Comparison of ENCODE assay signal across 1 cellular context in the genomic region with DNA sequence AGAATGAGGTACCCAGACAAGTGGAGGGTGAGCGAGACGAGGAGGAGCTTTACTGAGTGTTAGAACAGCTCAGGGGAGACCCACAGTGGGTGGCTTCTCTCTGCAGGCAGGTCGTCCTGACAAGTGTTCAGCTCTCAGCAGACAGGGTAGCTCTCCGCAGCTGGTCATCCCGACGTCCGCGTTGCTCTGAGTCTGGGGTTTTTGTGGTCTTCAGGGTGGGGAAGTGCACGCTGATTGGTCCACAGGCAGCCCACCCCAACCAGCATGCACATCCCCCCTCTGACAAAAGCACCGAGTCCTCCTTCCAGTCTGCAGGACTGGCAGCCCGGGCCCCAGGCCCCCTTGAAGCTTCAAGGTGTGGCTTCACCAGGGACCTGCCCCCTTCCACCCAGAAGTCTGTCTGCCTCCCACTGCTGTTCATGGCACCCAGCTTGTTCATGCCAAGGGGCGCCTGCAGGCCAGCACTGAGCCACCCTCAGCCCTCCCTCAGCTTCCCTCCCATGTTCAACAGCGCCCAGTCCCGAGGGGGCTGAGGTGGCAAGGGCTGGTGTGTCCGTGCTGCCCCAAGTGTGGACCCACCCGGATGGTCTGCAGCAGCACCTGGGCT.
TF ChIP-seq lines count a peak whose summit lies in the region.

No MANE protein-coding gene starts in this region.

TF ChIP-seq in HepG2, 621 proteins besides CTCF, POLR2A, EP300 and RAD21:
- TF ChIP-seq AGO2 (optimal IDR thresholded peaks at IDR 0.05; ENCODE audit: low read depth, low read length), result peak; percentile 41
- TF ChIP-seq, protein P1, sequence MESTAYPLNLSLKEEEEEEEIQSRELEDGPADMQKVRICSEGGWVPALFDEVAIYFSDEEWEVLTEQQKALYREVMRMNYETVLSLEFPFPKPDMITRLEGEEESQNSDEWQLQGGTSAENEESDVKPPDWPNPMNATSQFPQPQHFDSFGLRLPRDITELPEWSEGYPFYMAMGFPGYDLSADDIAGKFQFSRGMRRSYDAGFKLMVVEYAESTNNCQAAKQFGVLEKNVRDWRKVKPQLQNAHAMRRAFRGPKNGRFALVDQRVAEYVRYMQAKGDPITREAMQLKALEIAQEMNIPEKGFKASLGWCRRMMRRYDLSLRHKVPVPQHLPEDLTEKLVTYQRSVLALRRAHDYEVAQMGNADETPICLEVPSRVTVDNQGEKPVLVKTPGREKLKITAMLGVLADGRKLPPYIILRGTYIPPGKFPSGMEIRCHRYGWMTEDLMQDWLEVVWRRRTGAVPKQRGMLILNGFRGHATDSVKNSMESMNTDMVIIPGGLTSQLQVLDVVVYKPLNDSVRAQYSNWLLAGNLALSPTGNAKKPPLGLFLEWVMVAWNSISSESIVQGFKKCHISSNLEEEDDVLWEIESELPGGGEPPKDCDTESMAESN (CRISPR knock-in tag; conservative IDR thresholded peaks at IDR 0.05), result no peak
- peak; percentile 51; the same call in 1 of the 2 replicates for TF ChIP-seq ZNF225 (CRISPR knock-in tag; IDR thresholded peaks at IDR 0.05)
